In genomic region chr6:111566873-111567517, GRCh38 we compare ENCODE assay signal across 1 cellular context.
A peak's percentile ranks its signal among the peaks of the same experiment; 100 is the strongest.
TF ChIP-seq lines count a peak whose summit lies in the region.

No MANE protein-coding gene starts in this region.

TF ChIP-seq in HEK293, 187 proteins besides CTCF, POLR2A, EP300 and RAD21 (continued from another document):
- no peak for TF ChIP-seq ZNF280C (tag by site-specific recombination; IDR thresholded peaks at IDR 0.05)
- TF ChIP-seq SCRT2 (tag by site-specific recombination; IDR thresholded peaks at IDR 0.05), result peak; percentile 84
- TF ChIP-seq ZBTB8A (tag by site-specific recombination; IDR thresholded peaks at IDR 0.05), result peak; percentile 45
- TF ChIP-seq SP2 (tag by site-specific recombination; IDR thresholded peaks at IDR 0.05), result no peak
- TF ChIP-seq ZNF704 (tag by site-specific recombination; IDR thresholded peaks at IDR 0.05), result no peak
- TF ChIP-seq HOXA7 (CRISPR knock-in tag; IDR thresholded peaks at IDR 0.05; ENCODE audit: borderline replicate concordance), result no peak
- TF ChIP-seq ZNF174 (tag by site-specific recombination; IDR thresholded peaks at IDR 0.05), result no peak
- no peak for TF ChIP-seq TSHZ1 (tag by site-specific recombination; IDR thresholded peaks at IDR 0.05; ENCODE audit: borderline replicate concordance)
- TF ChIP-seq ZIC2 (tag by site-specific recombination; IDR thresholded peaks at IDR 0.05), result peak; percentile 77
- TF ChIP-seq ZNF645 (tag by site-specific recombination; IDR thresholded peaks at IDR 0.05), result no peak
- TF ChIP-seq ZNF501 (tag by site-specific recombination; IDR thresholded peaks at IDR 0.05), result no peak
- 0 out of 2 replicates have a peak, but pooled peaks have one; percentile 43 for TF ChIP-seq EGR2 (tag by site-specific recombination; IDR thresholded peaks at IDR 0.05; ENCODE audit: low read depth)
- peak; percentile 61; the same call in 1 of the 2 replicates for TF ChIP-seq ZNF600 (tag by site-specific recombination; IDR thresholded peaks at IDR 0.05)
- TF ChIP-seq KLF17 (tag by site-specific recombination; IDR thresholded peaks at IDR 0.05), result no peak
- no peak for TF ChIP-seq ZNF48 (tag by site-specific recombination; IDR thresholded peaks at IDR 0.05)
- TF ChIP-seq ZNF24 (tag by site-specific recombination; IDR thresholded peaks at IDR 0.05), result no peak
- no peak for TF ChIP-seq ZNF692 (tag by site-specific recombination; IDR thresholded peaks at IDR 0.05)
- 0 out of 2 replicates have a peak, but pooled peaks have one; percentile 28 for TF ChIP-seq ZBTB44 (tag by site-specific recombination; IDR thresholded peaks at IDR 0.05)
- TF ChIP-seq PATZ1 (tag by site-specific recombination; IDR thresholded peaks at IDR 0.05), result no peak
- no peak for TF ChIP-seq ZNF423 (tag by site-specific recombination; IDR thresholded peaks at IDR 0.05)
- no peak for TF ChIP-seq ZBTB10 (tag by site-specific recombination; IDR thresholded peaks at IDR 0.05)
- TF ChIP-seq BCL11A (tag by site-specific recombination; IDR thresholded peaks at IDR 0.05; ENCODE audit: low read depth), result no peak
